ENCODE assay signal across 17 cellular contexts in the genomic region with DNA sequence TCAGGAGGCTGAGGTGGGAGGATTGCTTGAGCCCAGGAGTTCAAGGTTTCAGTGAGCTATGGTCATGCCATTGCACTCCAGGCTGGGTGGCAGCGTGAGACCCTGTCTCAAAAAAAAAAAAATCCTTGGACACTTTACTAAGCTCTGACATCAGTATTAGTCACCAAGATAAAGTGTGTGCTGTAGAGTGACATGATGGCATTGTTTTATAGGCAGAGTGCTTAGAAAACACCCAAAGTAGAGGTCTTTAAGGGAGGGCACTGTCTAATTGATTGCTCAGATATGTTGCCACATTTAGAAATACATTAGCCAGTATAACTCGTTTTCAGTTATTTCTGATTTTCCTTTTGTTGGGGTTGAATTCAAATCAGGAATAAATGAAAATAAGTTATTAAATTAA.
A peak's percentile ranks its signal among the peaks of the same experiment; 100 is the strongest.
DNase-seq lines count a peak whose midpoint lies in the region; ATAC-seq, FAIRE-seq and TF ChIP-seq lines count a peak whose summit lies in the region.
"Had no signal": no experiment of that assay in that cellular context is flagged by ENCODE, and none has a peak within 500 bp of the region (broad histone marks: within the 10 kb centered on the region; RNA-seq: fewer than 3 reads in every experiment).

No MANE protein-coding gene starts in this region.

- no peak for FAIRE-seq in RCC 7860 (lab: Jason Lieb, UNC)
- FAIRE-seq: GM12892, GM18507, HepG2 had no signal

- no peaks in the 10 kb centered on the region for H3K9me3 ChIP-seq in mesenchymal stem cell (ENCODE audit: control insufficient read depth, low read length)
- H3K9me3 ChIP-seq in prostate gland = no peaks in the 10 kb centered on the region

- H4K8ac ChIP-seq in mesenchymal stem cell (ENCODE audit: low read length) = no peak overlapping the region

- H3K14ac ChIP-seq in mesenchymal stem cell (ENCODE audit: low read length in 2 of 2) = no peak overlapping the region

- H3K36me3 ChIP-seq in mesenchymal stem cell (ENCODE audit: control insufficient read depth in 1 of 2, insufficient read depth in 2 of 2, low read depth in 1 of 2, low read length in 2 of 2) = no peaks in the 10 kb centered on the region
- H3K36me3 ChIP-seq in prostate gland = no peaks in the 10 kb centered on the region

- no peaks in the 10 kb centered on the region for H3K27me3 ChIP-seq in mesenchymal stem cell (ENCODE audit: control insufficient read depth in 1 of 2, insufficient read depth in 1 of 2, low read length in 2 of 2)
- no peaks in the 10 kb centered on the region for H3K27me3 ChIP-seq in prostate gland (replicated peaks; ENCODE audit: insufficient read depth)

- no peak overlapping the region for H3K4ac ChIP-seq in mesenchymal stem cell (ENCODE audit: low read depth in 1 of 2, low read length in 2 of 2)

- H2AFZ ChIP-seq in mesenchymal stem cell (ENCODE audit: low read depth, low read length) = no peak overlapping the region

- H3K79me1 ChIP-seq in mesenchymal stem cell (replicated peaks; ENCODE audit: low read length, poor library complexity, severe bottlenecking) = no peaks in the 10 kb centered on the region

- H2BK5ac ChIP-seq in mesenchymal stem cell (ENCODE audit: low read depth, low read length, poor library complexity, severe bottlenecking) = no peak overlapping the region

- in situ Hi-C loops in Caki2 (cut with HindIII; ENCODE audit: low pct_unique_long_range_greater_than_20kb, low sequenced_read_pairs) = no loop called here

- ATAC-seq in GM21515 (IDR thresholded peaks at IDR 0.05; ENCODE audit: unreplicated experiment) = no peak
- ATAC-seq: HepG2 had no signal

- H2BK120ac ChIP-seq in mesenchymal stem cell (ENCODE audit: low read depth, low read length) = no peak overlapping the region

- no peak overlapping the region for H4K91ac ChIP-seq in mesenchymal stem cell (ENCODE audit: low read length)

- H3K9ac ChIP-seq in mesenchymal stem cell (ENCODE audit: low read length) = no peak overlapping the region

- H3K18ac ChIP-seq in mesenchymal stem cell (ENCODE audit: low read depth in 1 of 2, low read length in 2 of 2) = no peak overlapping the region

- no peak overlapping the region for H3K4me3 ChIP-seq in mesenchymal stem cell (ENCODE audit: insufficient read depth in 1 of 2, low read depth in 1 of 2, low read length in 2 of 2)
- no peak overlapping the region for H3K4me3 ChIP-seq in prostate gland

- H2BK12ac ChIP-seq in mesenchymal stem cell (ENCODE audit: low read length in 2 of 2) = no peak overlapping the region

- WGBS in mesenchymal stem cell = no CpG with 5 or more reads among the region's 2 CpGs
- 79% methylated on average over 2 of the region's 2 CpGs for WGBS in prostate gland

- TF ChIP-seq POLR2A in prostate gland (IDR thresholded peaks at IDR 0.05) = no peak

- H3K4me2 ChIP-seq in mesenchymal stem cell (ENCODE audit: low read length, poor library complexity, severe bottlenecking) = no peak overlapping the region

- no peak overlapping the region for H2BK15ac ChIP-seq in mesenchymal stem cell (ENCODE audit: low read depth, poor library complexity, severe bottlenecking)

- H3K4me1 ChIP-seq in mesenchymal stem cell (ENCODE audit: control insufficient read depth, insufficient read depth, low read depth, low read length) (no peaks in the 10 kb centered on the region), prostate gland (replicated peaks) (no peaks in the 10 kb centered on the region)

- H3K27ac ChIP-seq in mesenchymal stem cell (ENCODE audit: low read length, poor library complexity, severe bottlenecking) (no peak overlapping the region), prostate gland (no peak overlapping the region)

- no peak for TF ChIP-seq CTCF in prostate gland (IDR thresholded peaks at IDR 0.05)

- H3K23ac ChIP-seq in mesenchymal stem cell (ENCODE audit: low read length in 2 of 2) = no peak overlapping the region

- no peak overlapping the region for H2AK5ac ChIP-seq in mesenchymal stem cell (ENCODE audit: low read length, severe bottlenecking)

- peak; percentile 8 for DNase-seq in Caki2 (ENCODE audit: low read depth)
- DNase-seq in HT1080 (ENCODE audit: low read depth) = peak; percentile 40
- DNase-seq in RCC 7860 (ENCODE audit: low spot score) = peak; percentile 37
- DNase-seq in mesenchymal stem cell = peak; percentile 19
- no peak for DNase-seq in stimulated activated CD4-positive, alpha-beta T cell treated with anti-CD3 and anti-CD28 coated beads, Interleukin-4, amount 100 ng/mL, for 1 hour
- DNase-seq in prostate gland (ENCODE audit: low spot score) = no peak
- DNase-seq: CD4-positive, CD25-positive, alpha-beta regulatory T cell; KBM-7; NCI-H1417; NCI-H1694 treated with DMSO at 0.1 percent for 48 hours; NCI-H2081 treated with DMSO at 0.1 percent for 48 hours; NCI-H2171 treated with DMSO at 0.1 percent for 48 hours; T-helper 1 cell had no signal

- intact Hi-C loops in prostate gland (cut with DNase I) = no loop called here

Comparison
In these comparisons a context has a peak if more than half of its experiments do, and no peak if none do; other contexts are left out.
1. DNase-seq: peak in Caki2 (single experiment), HT1080 (single experiment), RCC 7860 (single experiment) and mesenchymal stem cell (single experiment); none in stimulated activated CD4-positive, alpha-beta T cell treated with anti-CD3 and anti-CD28 coated beads, Interleukin-4, amount 100 ng/mL, for 1 hour (single experiment) and prostate gland (single experiment).